Comparison of ENCODE assay signal across 7 cellular contexts in the genomic region with DNA sequence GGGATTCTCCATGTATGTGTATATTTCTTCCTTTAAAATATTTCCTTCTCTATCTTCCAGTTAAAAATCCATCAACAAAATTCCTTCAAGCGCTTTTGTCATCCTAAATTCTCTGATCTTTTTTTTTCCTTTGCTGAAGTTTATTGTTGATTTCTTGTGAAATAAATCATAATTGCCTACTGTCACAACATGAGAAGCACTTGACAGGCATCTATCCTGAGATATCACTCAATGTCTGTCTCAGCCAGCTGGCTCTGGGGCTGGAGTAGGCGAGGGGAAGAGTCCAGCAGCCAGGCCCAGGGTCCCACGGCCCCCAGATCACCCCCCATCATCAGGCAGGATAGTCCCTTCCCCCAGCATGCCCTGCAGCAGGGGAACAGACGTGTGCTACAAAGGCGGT.
"Had no signal": no experiment of that assay in that cellular context is flagged by ENCODE, and none has a peak within 500 bp of the region (broad histone marks: within the 10 kb centered on the region; RNA-seq: fewer than 3 reads in every experiment).

No MANE protein-coding gene starts in this region.

- H3K36me3 ChIP-seq: HAP-1 had no signal

- H3K4me3 ChIP-seq: GM23248, HAP-1, K562 had no signal

- H3K9ac ChIP-seq: GM23248 had no signal

- H2AFZ ChIP-seq: GM23248 had no signal

- ATAC-seq: HCT116, K562 had no signal

- H3K4me1 ChIP-seq: HAP-1 had no signal

- H3K9me3 ChIP-seq: HAP-1 had no signal

- DNase-seq: GM23248, GOT3, H7, IMR-90 had no signal

- H3K27ac ChIP-seq: GM23248 had no signal
